13 cellular contexts compared by ENCODE assay signal in genomic region chr6:157999100-158000051, GRCh38. TPM values are rescaled to one million over a fixed set of nuclear protein-coding genes. Genes with fewer than 3 reads are reported as not detected.
DNase-seq lines count a peak whose midpoint lies in the region; FAIRE-seq lines count a peak whose summit lies in the region.
"Had no signal": no experiment of that assay in that cellular context is flagged by ENCODE, and none has a peak within 500 bp of the region (broad histone marks: within the 10 kb centered on the region; RNA-seq: fewer than 3 reads in every experiment).

No MANE protein-coding gene starts in this region.

- no peak overlapping the region for H3K27ac ChIP-seq in BLaER1

- peak overlapping the region; percentile 16 for H3K4me2 ChIP-seq in BLaER1

- no peaks in the 10 kb centered on the region for H4K20me1 ChIP-seq in BLaER1

- no peaks in the 10 kb centered on the region for H3K9me3 ChIP-seq in BLaER1
- H3K9me3 ChIP-seq: breast epithelium, MG63 had no signal

- no peak overlapping the region for H3K4me3 ChIP-seq in BLaER1
- H3K4me3 ChIP-seq: breast epithelium, MG63 had no signal

- H3K36me3 ChIP-seq in BLaER1, result 0 out of 2 replicates have a peak, but pooled peaks cover 4% of the 10 kb centered on the region
- H3K36me3 ChIP-seq: breast epithelium had no signal

- H3K27me3 ChIP-seq in BLaER1, result no peaks in the 10 kb centered on the region
- H3K27me3 ChIP-seq: breast epithelium, MG63 had no signal

- DNase-seq in NCI-H2107 (lab: John Stamatoyannopoulos, UW) (peak; percentile 45), frontal cortex (ENCODE audit: low spot score in 2 of 2) (no peak), nucleus accumbens (lab: John Stamatoyannopoulos, UW) (peak in 52 of 56 donors; percentile 11 to 91 (median 69)), NCI-H128 (lab: John Stamatoyannopoulos, UW; ENCODE audit: unreplicated experiment) (no peak), GF-D8 (lab: John Stamatoyannopoulos, UW) (no peak), dedifferentiated amniotic fluid mesenchymal stem cell (ENCODE audit: extremely low spot score) (no peak), SHP77 treated with DMSO at 0.1 percent for 48 hours (lab: John Stamatoyannopoulos, UW) (no peak)
- DNase-seq: activated CD4-positive, alpha-beta T cell treated with anti-CD3 and anti-CD28 coated beads for 1 hour; activated T-cell treated with anti-CD3 and anti-CD28 coated beads, Interleukin-2, amount 50 U/mL, for 48 hours; MG63; NCI-H774 had no signal

- no peak overlapping the region for H3K9ac ChIP-seq in BLaER1

- peaks cover 41% of the 10 kb centered on the region for H3K4me1 ChIP-seq in BLaER1

- peak; percentile 43 for FAIRE-seq in frontal cortex (lab: Jason Lieb, UNC)

RNA-seq across cellular contexts. Expression of gene SYNJ2, which starts 17.7 kb away (rescaled TPM):
- 6.5 TPM for total RNA-seq in frontal cortex

Comparison
In these comparisons a context has a peak if more than half of its experiments do, and no peak if none do; other contexts are left out.
1. DNase-seq: peak in NCI-H2107 (single experiment) and nucleus accumbens (52 of 56); none in frontal cortex (0 of 2), NCI-H128 (single experiment), GF-D8 (single experiment), dedifferentiated amniotic fluid mesenchymal stem cell (single experiment) and SHP77 treated with DMSO at 0.1 percent for 48 hours (single experiment).